ENCODE assay signal across 9 cellular contexts in the genomic region with DNA sequence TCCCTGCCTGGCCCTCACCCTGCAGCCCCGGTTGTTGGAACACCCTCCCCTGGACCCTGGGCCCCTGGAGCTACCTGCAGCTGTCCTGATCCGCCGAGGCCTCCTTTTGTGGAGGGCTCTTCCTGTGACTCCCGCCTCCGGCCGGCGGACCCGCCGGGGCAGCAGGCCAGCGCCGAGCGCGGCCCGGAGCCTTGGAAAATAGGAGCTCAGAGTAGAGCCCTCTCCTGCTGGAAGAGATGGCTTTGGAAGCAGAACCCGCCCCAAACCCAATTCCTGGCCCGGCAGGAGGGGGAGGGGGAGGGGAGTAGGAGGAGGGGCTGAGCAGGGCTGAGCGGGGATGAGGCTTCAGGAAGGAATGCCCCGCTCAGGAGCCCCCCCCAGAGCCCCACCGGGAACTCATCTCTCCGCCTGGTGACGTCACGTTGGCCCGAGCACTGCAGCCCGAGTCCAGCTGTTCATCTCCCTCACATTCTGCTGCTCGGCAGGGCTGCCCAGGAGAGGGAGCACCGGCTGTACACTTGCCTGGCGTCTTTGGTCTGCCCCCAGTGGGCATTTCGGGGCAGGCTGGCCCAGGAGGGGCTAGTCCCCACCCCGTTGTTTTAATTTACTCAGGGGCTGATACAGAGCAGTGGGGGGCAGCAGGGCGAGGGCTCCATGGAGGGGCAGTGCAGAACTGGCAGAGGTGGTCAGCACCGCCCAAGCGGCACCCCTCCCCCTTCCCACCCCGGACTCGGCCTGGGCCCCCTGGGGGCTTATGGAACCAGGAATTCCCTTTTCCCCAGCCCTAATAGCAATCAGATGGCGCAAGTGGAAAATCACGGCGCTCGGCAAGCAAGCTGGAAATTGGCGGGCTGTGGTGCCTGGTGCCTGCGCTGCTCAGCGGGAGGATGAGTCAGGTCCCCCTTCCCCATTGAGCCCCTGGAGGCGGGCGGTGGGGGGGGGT. TPM values are rescaled to one million over a fixed set of nuclear protein-coding genes. Genes with fewer than 3 reads are reported as not detected.
DNase-seq lines count a peak whose midpoint lies in the region; ATAC-seq, FAIRE-seq and TF ChIP-seq lines count a peak whose summit lies in the region.
"Had no signal": no experiment of that assay in that cellular context is flagged by ENCODE, and none has a peak within 500 bp of the region (broad histone marks: within the 10 kb centered on the region; RNA-seq: fewer than 3 reads in every experiment).

A gene with protein sequence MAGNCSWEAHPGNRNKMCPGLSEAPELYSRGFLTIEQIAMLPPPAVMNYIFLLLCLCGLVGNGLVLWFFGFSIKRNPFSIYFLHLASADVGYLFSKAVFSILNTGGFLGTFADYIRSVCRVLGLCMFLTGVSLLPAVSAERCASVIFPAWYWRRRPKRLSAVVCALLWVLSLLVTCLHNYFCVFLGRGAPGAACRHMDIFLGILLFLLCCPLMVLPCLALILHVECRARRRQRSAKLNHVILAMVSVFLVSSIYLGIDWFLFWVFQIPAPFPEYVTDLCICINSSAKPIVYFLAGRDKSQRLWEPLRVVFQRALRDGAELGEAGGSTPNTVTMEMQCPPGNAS (minus strand): TSS at position 238 of the 943 bp plus-strand sequence. CDS start 3,345 bp downstream, outside the sequence.

- H3K4me1 ChIP-seq in K562 (replicated peaks in 1 of 2; ENCODE audit: control insufficient read depth in 2 of 2, insufficient read depth in 2 of 2, low read length in 2 of 2) (peaks cover 0 to 45% of the 10 kb centered on the region in 2 experiments; a peak in 3 of 5 replicates), stomach (peaks cover 43 to 64% (median 55%) of the 10 kb centered on the region in 4 donors)
- H3K4me1 ChIP-seq: parathyroid adenoma had no signal

- ATAC-seq in K562 = no peak
- no peak for ATAC-seq in HG03108 (IDR thresholded peaks at IDR 0.05; ENCODE audit: unreplicated experiment)
- no peak for ATAC-seq in HG02938 (IDR thresholded peaks at IDR 0.05; ENCODE audit: unreplicated experiment)

- H3K9me3 ChIP-seq in K562 (replicated peaks; ENCODE audit: control insufficient read depth, insufficient read depth, low read depth, low read length) (no peaks in the 10 kb centered on the region), stomach (no peaks in the 10 kb centered on the region)

- peak within 1 kb of the TSS; percentile 87 for H3K4me3 Mint-ChIP-seq in HFFc6

- in situ Hi-C loops in K562 (cut with MboI) = no loop called here

- CTCF ChIA-PET in K562 (lab: Yijun Ruan, JAX; ENCODE audit: low intra/inter-chr PET ratio) = no interaction called here

- H3K36me3 Mint-ChIP-seq in HFFc6 (ENCODE audit: low read depth) = no peaks in the 10 kb centered on the region

- TF ChIP-seq EP300 in K562 (IDR thresholded peaks at IDR 0.05; ENCODE audit: low read length) = no peak
- no peak for TF ChIP-seq EP300 in stomach (IDR thresholded peaks at IDR 0.05)

- H3K9ac ChIP-seq in K562 (ENCODE audit: insufficient read depth in 1 of 2, low read depth in 2 of 2, low read length in 2 of 2) = peak within 1 kb of the TSS in 1 of 2 experiments; percentile 17; a peak in 1 of 4 replicates
- H3K9ac ChIP-seq: parathyroid adenoma had no signal

- no peak within 1 kb of the TSS for H2AFZ ChIP-seq in K562 (ENCODE audit: low read depth, low read length)
- H2AFZ ChIP-seq: parathyroid adenoma had no signal

- POLR2A ChIA-PET in K562 (lab: Yijun Ruan, JAX) = interaction anchor here (0.6 to 1.1 kb wide), 3 partner anchors 9 to 66 kb away, joined by 3 to 6 read pairs (median 3); no protein-coding TSS in a partner anchor

- intact Hi-C loops in K562 (cut with micrococcal nuclease) (no loop called here), stomach (cut with DNase I; ENCODE audit: low total_unique reads) (no loop called here)

- no peaks in the 10 kb centered on the region for H3K9me3 Mint-ChIP-seq in HFFc6

- FAIRE-seq in K562 (lab: Jason Lieb, UNC) = no peak

- H3K27me3 Mint-ChIP-seq in HFFc6 (ENCODE audit: insufficient read depth) = peaks cover 9% of the 10 kb centered on the region

- peak; percentile 84 for DNase-seq in HFFc6
- peak in 2 of 4 experiments; percentile 30 to 38 for DNase-seq in K562 (ENCODE audit: extremely low read depth in 1 of 4, low spot score in 3 of 4)
- DNase-seq in iPS-NIHi7 (ENCODE audit: extremely low spot score) = peak; percentile 62
- peak; percentile 67 for DNase-seq in stomach
- DNase-seq in NCI-H2196 treated with DMSO at 0.1 percent for 48 hours (lab: John Stamatoyannopoulos, UW; ENCODE audit: unreplicated experiment) = no peak
- no peak for DNase-seq in NCI-H2081 treated with DMSO at 0.1 percent for 48 hours (lab: John Stamatoyannopoulos, UW)

- 15% methylated on average over 30 of the region's 43 CpGs for WGBS in K562 (ENCODE audit: insufficient coverage, low coverage, missing lambda C conversion rate)
- WGBS in stomach, 5 donors = 10 to 19% (median 15%) methylated on average over 30 to 43 of the region's 43 CpGs

- peaks cover 20 to 80% of the 10 kb centered on the region in 2 experiments for H3K27me3 ChIP-seq in K562 (ENCODE audit: control insufficient read depth in 2 of 2, insufficient read depth in 2 of 2, low read length in 2 of 2)
- peaks cover 0 to 60% (median 36%) of the 10 kb centered on the region in 3 donors for H3K27me3 ChIP-seq in stomach

- H3K4me2 ChIP-seq in K562 (ENCODE audit: insufficient read depth, low read length) = no peak within 1 kb of the TSS

- peaks cover 46% of the 10 kb centered on the region for H3K4me1 Mint-ChIP-seq in HFFc6 (ENCODE audit: low read depth)

- H3K9me1 ChIP-seq in K562 (ENCODE audit: control insufficient read depth, insufficient read depth, low read length) = no peaks in the 10 kb centered on the region

- peaks cover 23% of the 10 kb centered on the region for H4K20me1 ChIP-seq in K562 (replicated peaks; ENCODE audit: control insufficient read depth, insufficient read depth, low read length)

- no TSS peak for BruUV-seq in K562 (replicated peaks; lab: Mats Ljungman, UMichigan)

- H3K27ac ChIP-seq in K562 (ENCODE audit: extremely low read depth, low read depth, low read length) = no peak within 1 kb of the TSS
- peak within 1 kb of the TSS; percentile 79 to 94 (median 90) for H3K27ac ChIP-seq in stomach
- H3K27ac ChIP-seq: parathyroid adenoma had no signal

- H3K79me2 ChIP-seq in K562 (ENCODE audit: control insufficient read depth, insufficient read depth, low read length) = no peaks in the 10 kb centered on the region
- H3K79me2 ChIP-seq: parathyroid adenoma had no signal

- TF ChIP-seq RAD21 in K562 (CRISPR knock-in tag; conservative IDR thresholded peaks at IDR 0.05 in 1 of 2, IDR thresholded peaks at IDR 0.05 in 1 of 2) = no peak

- peak within 1 kb of the TSS; percentile 84 for H3K27ac Mint-ChIP-seq in HFFc6

- TF ChIP-seq CTCF in HFFc6 (IDR thresholded peaks at IDR 0.05) (peak; percentile 83), K562 (IDR thresholded peaks at IDR 0.05 in 2 of 3, conservative IDR thresholded peaks at IDR 0.05 in 1 of 3; ENCODE audit: insufficient read depth in 2 of 3, low read depth in 1 of 3, low read length in 3 of 3) (peak; percentile 7 to 77 (median 9); a peak in 2 of 6 replicates), stomach (IDR thresholded peaks at IDR 0.05) (peak in 5 of 7 experiments; percentile 10 to 36 (median 33))

- H3K4me3 ChIP-seq in K562 (no peak within 1 kb of the TSS), stomach (peak within 1 kb of the TSS; percentile 50 to 61 (median 58))

- no peaks in the 10 kb centered on the region for H3K36me3 ChIP-seq in K562 (ENCODE audit: control insufficient read depth, insufficient read depth, low read length)
- no peaks in the 10 kb centered on the region for H3K36me3 ChIP-seq in stomach

- no peak for TF ChIP-seq POLR2A in K562 (conservative IDR thresholded peaks at IDR 0.05)
- no peak for TF ChIP-seq POLR2A in stomach (IDR thresholded peaks at IDR 0.05)

TF ChIP-seq in K562, 482 proteins besides CTCF, POLR2A, EP300 and RAD21 (continues in another document):
- TF ChIP-seq BRD4 (IDR thresholded peaks at IDR 0.05) = no peak
- TF ChIP-seq NFE2L1 (tag; IDR thresholded peaks at IDR 0.05; ENCODE audit: borderline replicate concordance, low read depth) = no peak
- no peak for TF ChIP-seq STAG1 (CRISPR knock-in tag; IDR thresholded peaks at IDR 0.05; ENCODE audit: borderline replicate concordance)
- TF ChIP-seq RFX1 (IDR thresholded peaks at IDR 0.05) = no peak
- TF ChIP-seq ZNF384 (IDR thresholded peaks at IDR 0.05; ENCODE audit: low read depth, low read length) = no peak
- no peak for TF ChIP-seq ZNF696 (CRISPR knock-in tag; conservative IDR thresholded peaks at IDR 0.05)
- TF ChIP-seq IRF2 (CRISPR knock-in tag; IDR thresholded peaks at IDR 0.05) = no peak
- no peak for TF ChIP-seq TARDBP (IDR thresholded peaks at IDR 0.05)

RNA-seq across cellular contexts. Expression of the gene that starts here (rescaled TPM):
- total RNA-seq in HFFc6 (2021; fragmentation: NEBNext Ultra II Directional; extraction: Animal tissue kit (Norgen Biotek cat#: 25700)) = 10 to 100 TPM; 51.4 to 74.9 (median 63.9) TPM
- not detected in 2 replicates for total RNA-seq in K562 (2011; cell fraction: chromatin; rRNA removed; ENCODE audit: low replicate concordance)
- total RNA-seq in K562 (2011; cell fraction: nucleolus; rRNA removed) = not detected in 2 replicates
- total RNA-seq in K562 (2011; cell fraction: nucleoplasm; rRNA removed) = not detected in 2 replicates
- total RNA-seq in K562 (2014; rRNA removed) (not detected in 2 replicates), K562 (2014; rRNA removed; fragmentation: Illumina TruSeq; extraction: Trizol) (not detected in 2 replicates), K562 (2015; rRNA removed; fragmentation: Illumina TruSeq; extraction: Trizol) (not detected in 2 replicates), K562 (2021) (0.07 TPM in 1 of 2 replicates, not detected in the other), stomach (100 to 1,000 TPM in 1 of 5 donors, 10 to 100 TPM in 4; 16.2 to 123 (median 83.9) TPM)
- polyA plus RNA-seq in K562 (2011; rRNA removed) (not detected in 2 replicates), K562 (2014; fragmentation: Illumina TruSeq; extraction: Trizol) (not detected in 2 replicates), K562 (2014; fragmentation: Nextera tagmentation; extraction: Ambion mirVana) (not detected), K562 (2014; rRNA removed) (not detected in 2 replicates), stomach (10 to 100 TPM in 1 of 3 donors, 1 to 10 TPM in 2; 6.7 to 23.4 (median 7.8) TPM)
- polyA plus RNA-seq in K562 (2011; cell fraction: cytosol; rRNA removed) = not detected in 2 replicates
- polyA plus RNA-seq in K562 (2011; cell fraction: nucleus; rRNA removed) = not detected in 2 replicates
- not detected in 2 replicates for polyA plus RNA-seq in K562 (2012)
- polyA minus RNA-seq in K562 (2011; rRNA and poly(A)+ RNA removed) = not detected in 2 replicates
- not detected in 2 replicates for polyA minus RNA-seq in K562 (2011; cell fraction: cytosol; rRNA and poly(A)+ RNA removed)
- not detected in 2 replicates for polyA minus RNA-seq in K562 (2011; cell fraction: nucleus; rRNA and poly(A)+ RNA removed)

Comparison
In these comparisons a context has a peak if more than half of its experiments do, and no peak if none do; other contexts are left out.
1. RNA of the gene that starts here (total RNA-seq): 16.2 to 123 TPM in stomach and 51.4 to 74.9 TPM in HFFc6; 0.07 TPM in K562; every median in the first group is over 10 times any median in the second.
2. RNA of the gene that starts here (polyA plus RNA-seq): 6.7 to 23.4 TPM in stomach; not detected in K562; every median in the first group is over 4 times any median in the second.
3. DNase-seq: peak in HFFc6 (single experiment), iPS-NIHi7 (single experiment) and stomach (single experiment); none in NCI-H2196 treated with DMSO at 0.1 percent for 48 hours (single experiment) and NCI-H2081 treated with DMSO at 0.1 percent for 48 hours (single experiment).
4. CTCF ChIP-seq: peak in every context shown above with its lines; median percentile 83 in HFFc6; 33 in stomach; 9 in K562.